15 cellular contexts compared by ENCODE assay signal in the genomic region with DNA sequence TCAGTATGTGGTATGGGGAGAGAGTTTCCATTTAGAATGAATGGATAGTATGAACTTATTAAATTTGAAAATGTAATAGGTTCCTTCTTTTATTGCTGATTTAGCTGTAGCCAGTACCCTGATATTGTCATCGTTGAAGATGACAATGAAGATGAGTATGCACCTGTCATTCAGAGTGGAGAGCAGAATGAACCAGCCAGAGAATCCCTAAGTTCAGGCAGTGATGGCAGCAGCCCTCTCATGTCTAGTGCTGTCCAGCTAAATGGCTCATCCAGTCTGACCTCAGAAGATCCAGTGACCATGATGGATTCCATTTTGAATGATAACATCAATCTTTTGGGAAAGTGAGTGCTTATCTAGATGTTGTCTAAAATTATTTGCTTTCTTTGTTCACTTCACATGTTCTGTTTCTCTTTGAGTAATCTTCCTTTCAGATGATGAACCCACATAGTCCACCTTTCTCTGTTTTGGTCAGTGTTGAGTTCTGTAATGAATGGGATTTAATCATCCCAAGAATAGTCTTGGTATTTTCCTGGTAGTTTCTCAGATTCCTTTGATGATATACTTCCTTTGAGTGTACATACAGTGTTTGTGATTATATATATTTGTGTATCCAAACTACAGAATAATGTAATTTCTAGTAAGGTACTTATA. TPM values are rescaled to one million over a fixed set of nuclear protein-coding genes. Genes with fewer than 3 reads are reported as not detected.
DNase-seq lines count a peak whose midpoint lies in the region; ATAC-seq, FAIRE-seq and TF ChIP-seq lines count a peak whose summit lies in the region.
"Had no signal": no experiment of that assay in that cellular context is flagged by ENCODE, and none has a peak within 500 bp of the region (broad histone marks: within the 10 kb centered on the region; RNA-seq: fewer than 3 reads in every experiment).

No MANE protein-coding gene starts in this region.

- TF ChIP-seq CTCF in GM12878 (IDR thresholded peaks at IDR 0.05 in 2 of 3, conservative IDR thresholded peaks at IDR 0.05 in 1 of 3; ENCODE audit: control insufficient read depth in 2 of 3, extremely low read depth in 1 of 3, insufficient read depth in 1 of 3, low read depth in 3 of 3, low read length in 3 of 3) (no peak), esophagus muscularis mucosa (IDR thresholded peaks at IDR 0.05) (no peak)

- peak; percentile 96 for ATAC-seq in GM18868 (IDR thresholded peaks at IDR 0.05; ENCODE audit: unreplicated experiment)
- ATAC-seq in GM21515 (IDR thresholded peaks at IDR 0.05; ENCODE audit: unreplicated experiment) = peak; percentile 90
- ATAC-seq in HG03039 (IDR thresholded peaks at IDR 0.05; ENCODE audit: unreplicated experiment) = peak; percentile 95
- peak; percentile 85 for ATAC-seq in GM12878
- ATAC-seq in T-cell (replicated peaks in 1 of 4) = no peak
- ATAC-seq: CD8-positive, alpha-beta T cell had no signal

- no peaks in the 10 kb centered on the region for H3K79me2 ChIP-seq in GM12878 (ENCODE audit: control insufficient read depth, insufficient read depth, low read length)

- peak; percentile 78 for FAIRE-seq in GM12878 (lab: Jason Lieb, UNC)

- TF ChIP-seq POLR2A in GM12878 (IDR thresholded peaks at IDR 0.05; ENCODE audit: low read depth, low read length) (no peak), esophagus muscularis mucosa (IDR thresholded peaks at IDR 0.05; ENCODE audit: low read depth) (no peak)

- H3K4me3 ChIP-seq in GM12878 (no peak overlapping the region), esophagus muscularis mucosa (no peak overlapping the region)
- H3K4me3 ChIP-seq: right atrium auricular region, SJCRH30, upper lobe of left lung had no signal

- H3K36me3 ChIP-seq in GM12878 (ENCODE audit: control insufficient read depth in 2 of 2, insufficient read depth in 2 of 2, low read length in 1 of 2) (peaks cover 0 to 5% of the 10 kb centered on the region in 2 experiments; a peak in 1 of 4 replicates), esophagus muscularis mucosa (peaks cover 5 to 91% (median 57%) of the 10 kb centered on the region in 4 donors)

- no peak overlapping the region for H3K9ac ChIP-seq in GM12878 (ENCODE audit: control insufficient read depth, insufficient read depth, low read length)

- peaks cover 63% of the 10 kb centered on the region for H3K36me3 Mint-ChIP-seq in T-cell

- no peaks in the 10 kb centered on the region for H3K27me3 ChIP-seq in GM12878 (replicated peaks in 1 of 2; ENCODE audit: control insufficient read depth in 2 of 2, insufficient read depth in 2 of 2, low read length in 1 of 2)
- H3K27me3 ChIP-seq in esophagus muscularis mucosa = no peaks in the 10 kb centered on the region
- H3K27me3 ChIP-seq: right atrium auricular region, SJCRH30, upper lobe of left lung had no signal

- RAD21 ChIA-PET in GM12878 (lab: Charles Lee; ENCODE audit: unreplicated experiment) = no interaction called here

- POLR2A ChIA-PET in GM12878 (lab: Charles Lee) (no interaction called here), T-cell (lab: Charles Lee) (no interaction called here)

- intact Hi-C loops in GM12878 (cut with micrococcal nuclease; ENCODE audit: unreplicated experiment) = loop anchor here (5.0 kb wide), 1 partner anchor 35 kb away; no protein-coding TSS in a partner anchor
- intact Hi-C loops in esophagus muscularis mucosa (cut with DNase I) = loop anchor here (5.0 kb wide), 1 partner anchor 35 kb away; no protein-coding TSS in a partner anchor

- in situ Hi-C loops in GM12878 (cut with MboI) = no loop called here

- no peak for TF ChIP-seq RAD21 in GM12878 (IDR thresholded peaks at IDR 0.05; ENCODE audit: insufficient read depth, low read depth, low read length)

- TF ChIP-seq EP300 in GM12878 (IDR thresholded peaks at IDR 0.05; ENCODE audit: borderline replicate concordance in 1 of 2, control insufficient read depth in 1 of 2, low read depth in 2 of 2, low read length in 2 of 2) = peak in 1 of 2 experiments; percentile 65; a peak in 2 of 4 replicates
- TF ChIP-seq EP300 in esophagus muscularis mucosa (IDR thresholded peaks at IDR 0.05) = no peak

- H4K20me1 ChIP-seq in GM12878 (ENCODE audit: control insufficient read depth, insufficient read depth) = no peaks in the 10 kb centered on the region

- no TSS peak for BruUV-seq in GM12878 (replicated peaks; lab: Mats Ljungman, UMichigan)

- no peak overlapping the region for H3K27ac Mint-ChIP-seq in T-cell
- H3K27ac Mint-ChIP-seq: activated naive CD4-positive, alpha-beta T cell treated with anti-CD3 and anti-CD28 coated beads for 36 hours; CD8-positive, alpha-beta T cell; immature natural killer cell had no signal

- H3K27me3 Mint-ChIP-seq in T-cell = no peaks in the 10 kb centered on the region

- DNase-seq in GM12878 (ENCODE audit: low read depth, low spot score) = peak; percentile 15
- DNase-seq in NCI-H1694 treated with DMSO at 0.1 percent for 48 hours (lab: John Stamatoyannopoulos, UW) = no peak
- DNase-seq in esophagus muscularis mucosa (ENCODE audit: extremely low spot score) = no peak
- DNase-seq in T-cell = no peak
- DNase-seq: activated CD4-positive, CD25-positive, alpha-beta regulatory T cell treated with anti-CD3 and anti-CD28 coated beads, Interleukin-2, amount 50 U/mL, for 72 hours; activated naive CD4-positive, alpha-beta T cell treated with anti-CD3 and anti-CD28 coated beads for 36 hours; CD8-positive, alpha-beta T cell; immature natural killer cell; NCI-H526 treated with DMSO at 0.1 percent for 48 hours; SJCRH30; upper lobe of left lung had no signal

- no peaks in the 10 kb centered on the region for H3K9me3 Mint-ChIP-seq in T-cell
- H3K9me3 Mint-ChIP-seq: activated naive CD4-positive, alpha-beta T cell treated with anti-CD3 and anti-CD28 coated beads for 36 hours; CD8-positive, alpha-beta T cell; immature natural killer cell had no signal

- 0% methylated on average over 1 of the region's 1 CpG for WGBS in GM12878 (ENCODE audit: insufficient coverage, insufficient replicate concordance, low lambda C conversion rate, missing lambda C conversion rate)
- 94% methylated on average over 1 of the region's 1 CpG for WGBS in esophagus muscularis mucosa

- SMC1A ChIA-PET in GM12878 (lab: Charles Lee; ENCODE audit: uncharacterized antibody, unreplicated experiment) = interaction anchor here (1.0 to 2.1 kb wide), 2 partner anchors 9 to 10 kb away, joined by 4 to 6 read pairs; no protein-coding TSS in a partner anchor

- H3K9me3 ChIP-seq in GM12878 (replicated peaks; ENCODE audit: control insufficient read depth, insufficient read depth, low read length) (no peaks in the 10 kb centered on the region), esophagus muscularis mucosa (no peaks in the 10 kb centered on the region)
- H3K9me3 ChIP-seq: right atrium auricular region, SJCRH30, upper lobe of left lung had no signal

- CTCF ChIA-PET in GM12878 (lab: Yijun Ruan, JAX) = no interaction called here
- CTCF ChIA-PET in T-cell (lab: Charles Lee) = no interaction called here

- no peak overlapping the region for H3K4me3 Mint-ChIP-seq in T-cell
- H3K4me3 Mint-ChIP-seq: activated naive CD4-positive, alpha-beta T cell treated with anti-CD3 and anti-CD28 coated beads for 36 hours; CD8-positive, alpha-beta T cell; immature natural killer cell had no signal

- H3K4me1 ChIP-seq in GM12878 (ENCODE audit: control insufficient read depth, insufficient read depth, low read length) (0 out of 2 replicates have a peak, but pooled peaks cover 3% of the 10 kb centered on the region), esophagus muscularis mucosa (no peaks in the 10 kb centered on the region)
- H3K4me1 ChIP-seq: right atrium auricular region, SJCRH30, upper lobe of left lung had no signal

- H3K27ac ChIP-seq in GM12878 (ENCODE audit: control insufficient read depth, insufficient read depth) = no peak overlapping the region
- H3K27ac ChIP-seq in esophagus muscularis mucosa (replicated peaks in 1 of 4) = no peak overlapping the region
- H3K27ac ChIP-seq: right atrium auricular region, SJCRH30, upper lobe of left lung had no signal

- peaks cover 2 to 12% (median 3%) of the 10 kb centered on the region in 3 donors for H3K4me1 Mint-ChIP-seq in T-cell
- H3K4me1 Mint-ChIP-seq: immature natural killer cell had no signal

- no peak overlapping the region for H2AFZ ChIP-seq in GM12878 (ENCODE audit: control insufficient read depth, low read depth, low read length)

- H3K4me2 ChIP-seq in GM12878 (ENCODE audit: control insufficient read depth, insufficient read depth) = no peak overlapping the region

RNA-seq across cellular contexts. Expression of a gene that starts 23.3 kb away (rescaled TPM):
- 14.5 and 16.3 TPM in 2 replicates for total RNA-seq in GM12878 (2013; cell fraction: nucleolus; rRNA removed)
- 21.0 and 21.7 TPM in 2 replicates for total RNA-seq in GM12878 (2014; rRNA removed)
- 15.4 and 16.8 TPM in 2 replicates for total RNA-seq in GM12878 (2014; rRNA removed; fragmentation: Illumina TruSeq; extraction: Trizol)
- total RNA-seq in GM12878 (2021) = 9.5 and 10.1 TPM in 2 replicates
- polyA plus RNA-seq in GM12878 (2011; ENCODE audit: low read depth) = 7.0 TPM
- polyA plus RNA-seq in GM12878 (2011; rRNA removed) = 38.3 and 46.6 TPM in 2 replicates
- polyA plus RNA-seq in GM12878 (2011; cell fraction: cytosol; rRNA removed) = 15.8 and 17.1 TPM in 2 replicates
- polyA plus RNA-seq in GM12878 (2011; cell fraction: nucleus; rRNA removed) = 23.4 and 26.1 TPM in 2 replicates
- 6.7 and 9.6 TPM in 2 replicates for polyA plus RNA-seq in GM12878 (2012)
- polyA plus RNA-seq in GM12878 (2014; fragmentation: Illumina TruSeq; extraction: Trizol) = 16.8 and 28.1 TPM in 2 replicates
- polyA plus RNA-seq in GM12878 (2014; fragmentation: Nextera tagmentation; extraction: Ambion mirVana) = 10 to 100 TPM; 16.2 to 18.4 TPM
- 15.3 and 16.5 TPM in 2 replicates for polyA plus RNA-seq in GM12878 (2014; rRNA removed)
- 10 to 100 TPM; 16.4 to 17.3 TPM for polyA plus RNA-seq in GM12878 (2016; fragmentation: Nextera tagmentation; extraction: Ambion mirVana)
- polyA minus RNA-seq in GM12878 (2011; rRNA and poly(A)+ RNA removed) = 29.3 and 37.2 TPM in 2 replicates
- 6.1 and 10.5 TPM in 2 replicates for polyA minus RNA-seq in GM12878 (2011; cell fraction: cytosol; rRNA and poly(A)+ RNA removed)
- polyA minus RNA-seq in GM12878 (2011; cell fraction: nucleus; rRNA and poly(A)+ RNA removed) = 10.5 and 12.0 TPM in 2 replicates
- total RNA-seq in esophagus muscularis mucosa = 10 to 100 TPM; 26.8 to 29.9 (median 28.4) TPM
- 10 to 100 TPM; 14.9 to 34.5 (median 16.5) TPM for total RNA-seq in T-cell

RNA-seq across cellular contexts. Expression of a gene that starts 48.9 kb away (rescaled TPM):
- 58.7 and 59.2 TPM in 2 replicates for total RNA-seq in GM12878 (2013; cell fraction: nucleolus; rRNA removed)
- 28.4 and 34.2 TPM in 2 replicates for total RNA-seq in GM12878 (2014; rRNA removed)
- 39.9 and 40.2 TPM in 2 replicates for total RNA-seq in GM12878 (2014; rRNA removed; fragmentation: Illumina TruSeq; extraction: Trizol)
- 22.3 and 22.7 TPM in 2 replicates for total RNA-seq in GM12878 (2021)
- 29.3 TPM for polyA plus RNA-seq in GM12878 (2011; ENCODE audit: low read depth)
- 45.7 and 73.9 TPM in 2 replicates for polyA plus RNA-seq in GM12878 (2011; rRNA removed)
- polyA plus RNA-seq in GM12878 (2011; cell fraction: cytosol; rRNA removed) = 15.7 and 20.0 TPM in 2 replicates
- polyA plus RNA-seq in GM12878 (2011; cell fraction: nucleus; rRNA removed) = 7.5 and 8.0 TPM in 2 replicates
- polyA plus RNA-seq in GM12878 (2012) = 37.1 and 42.4 TPM in 2 replicates
- 35.5 and 42.7 TPM in 2 replicates for polyA plus RNA-seq in GM12878 (2014; fragmentation: Illumina TruSeq; extraction: Trizol)
- 10 to 100 TPM; 18.5 to 22.5 TPM for polyA plus RNA-seq in GM12878 (2014; fragmentation: Nextera tagmentation; extraction: Ambion mirVana)
- polyA plus RNA-seq in GM12878 (2014; rRNA removed) = 21.9 and 27.0 TPM in 2 replicates
- polyA plus RNA-seq in GM12878 (2016; fragmentation: Nextera tagmentation; extraction: Ambion mirVana) = 10 to 100 TPM; 33.8 to 35.5 TPM
- polyA minus RNA-seq in GM12878 (2011; rRNA and poly(A)+ RNA removed) = 44.4 and 63.1 TPM in 2 replicates
- 19.4 and 19.8 TPM in 2 replicates for polyA minus RNA-seq in GM12878 (2011; cell fraction: cytosol; rRNA and poly(A)+ RNA removed)
- polyA minus RNA-seq in GM12878 (2011; cell fraction: nucleus; rRNA and poly(A)+ RNA removed) = 10.4 and 14.0 TPM in 2 replicates
- 100 to 1,000 TPM; 215 to 314 (median 276) TPM for total RNA-seq in esophagus muscularis mucosa
- 100 to 1,000 TPM; 110 to 121 (median 116) TPM for total RNA-seq in T-cell

Comparison
In these comparisons a context has a peak if more than half of its experiments do, and no peak if none do; other contexts are left out.
1. ATAC-seq: peak in GM18868 (single experiment), GM21515 (single experiment), HG03039 (single experiment) and GM12878 (single experiment); none in T-cell (0 of 4).